ENCODE assay signal across 12 cellular contexts in the genomic region with DNA sequence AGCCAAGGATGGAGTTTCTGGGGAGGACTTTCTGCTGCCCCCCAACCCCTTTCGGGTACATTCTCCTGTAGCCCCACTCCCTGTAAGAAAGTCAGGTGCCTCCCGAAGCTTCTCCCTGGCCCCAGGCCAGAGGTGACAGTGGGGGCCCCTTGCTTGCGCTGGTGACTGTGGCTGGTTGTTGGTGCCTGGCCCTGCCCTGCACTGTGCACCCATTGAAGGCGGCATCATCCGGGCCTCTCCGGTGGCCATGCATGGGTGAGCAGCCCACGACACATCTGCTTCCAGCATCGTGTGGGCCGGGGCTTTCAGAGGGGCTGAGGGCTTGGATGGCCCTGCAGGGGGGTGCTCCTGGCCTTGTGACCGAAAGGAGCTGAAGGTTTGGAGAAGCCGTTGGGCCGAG.
DNase-seq lines count a peak whose midpoint lies in the region; ATAC-seq and TF ChIP-seq lines count a peak whose summit lies in the region.
"Had no signal": no experiment of that assay in that cellular context is flagged by ENCODE, and none has a peak within 500 bp of the region (broad histone marks: within the 10 kb centered on the region; RNA-seq: fewer than 3 reads in every experiment).

No MANE protein-coding gene starts in this region.

- H3K79me2 ChIP-seq in OCI-LY7 (ENCODE audit: insufficient read depth, low read depth, low read length): peaks cover 9% of the 10 kb centered on the region; the same call in 1 of the 2 replicates

- no peak overlapping the region for H3K4me3 Mint-ChIP-seq in T-helper 1 cell treated with Interleukin-12 subunit alpha and Interleukin-12 subunit beta and Interleukin-4 antibody, amounts not matched to agents 30 μg/mL and 1 μg/mL, for 36 hours

- intact Hi-C loops in OCI-LY7 (cut with micrococcal nuclease; ENCODE audit: unreplicated experiment): no loop called here

- DNase-seq in T-helper 1 cell: no peak
- peak; percentile 65 for DNase-seq in OCI-LY7 (ENCODE audit: low spot score)
- no peak for DNase-seq in effector memory CD4-positive, alpha-beta T cell
- DNase-seq in HEK293T (ENCODE audit: extremely low spot score): no peak

- H3K36me3 ChIP-seq in OCI-LY7 (ENCODE audit: insufficient read depth, low read length): peaks cover under 1% of the 10 kb centered on the region; the same call in 1 of the 2 replicates
- H3K36me3 ChIP-seq in effector memory CD4-positive, alpha-beta T cell (ENCODE audit: control insufficient read depth, insufficient read depth, low read length): no peaks in the 10 kb centered on the region

- TF ChIP-seq CTCF in OCI-LY7 (conservative IDR thresholded peaks at IDR 0.05; ENCODE audit: low read length): no peak

- CTCF ChIA-PET in OCI-LY7 (lab: Charles Lee; ENCODE audit: unreplicated experiment) (interaction anchor here (0.6 to 1.3 kb wide), 2 partner anchors 57 to 1297 kb away, joined by 5 to 6 read pairs; no protein-coding TSS in a partner anchor), HEK293T (lab: Yijun Ruan, JAX) (interaction anchor here (0.6 kb wide), 1 partner anchor 138 kb away, joined by 3 read pairs; no protein-coding TSS in a partner anchor)

- H2AFZ ChIP-seq in OCI-LY7 (ENCODE audit: low read length): no peak overlapping the region
- H2AFZ ChIP-seq: parathyroid adenoma had no signal

- H3K27ac ChIP-seq in OCI-LY7 (ENCODE audit: low read depth, low read length, poor library complexity, severe bottlenecking): peak overlapping the region; percentile 95
- peak overlapping the region; percentile 95 for H3K27ac ChIP-seq in effector memory CD4-positive, alpha-beta T cell (ENCODE audit: insufficient read depth, low read length, poor library complexity, severe bottlenecking)
- peak overlapping the region in 14 of 21 experiments; percentile 3 to 97 (median 70) for H3K27ac ChIP-seq in skin epidermis
- H3K27ac ChIP-seq: 22Rv1, parathyroid adenoma, VCaP had no signal

- H4K20me1 ChIP-seq in OCI-LY7 (ENCODE audit: insufficient read depth, low read length): no peaks in the 10 kb centered on the region

- peaks cover 75% of the 10 kb centered on the region for H3K4me1 Mint-ChIP-seq in T-helper 1 cell treated with Interleukin-12 subunit alpha and Interleukin-12 subunit beta and Interleukin-4 antibody, amounts not matched to agents 30 μg/mL and 1 μg/mL, for 36 hours (ENCODE audit: low read depth)

- H3K4me3 ChIP-seq in OCI-LY7 (ENCODE audit: low read depth, low read length, poor library complexity, severe bottlenecking) (peak overlapping the region; percentile 49), skin epidermis (no peak overlapping the region)
- H3K4me3 ChIP-seq in effector memory CD4-positive, alpha-beta T cell (ENCODE audit: insufficient read depth, low read depth, low read length, poor library complexity, severe bottlenecking): peak overlapping the region; percentile 5
- H3K4me3 ChIP-seq: coronary artery had no signal

- H3K4me1 ChIP-seq in OCI-LY7 (ENCODE audit: insufficient read depth, low read length, poor library complexity, severe bottlenecking): peaks cover 97% of the 10 kb centered on the region
- H3K4me1 ChIP-seq in effector memory CD4-positive, alpha-beta T cell (ENCODE audit: control insufficient read depth, insufficient read depth, low read length, poor library complexity, severe bottlenecking): peaks cover 98% of the 10 kb centered on the region

- H3K9me3 Mint-ChIP-seq in T-helper 1 cell treated with Interleukin-12 subunit alpha and Interleukin-12 subunit beta and Interleukin-4 antibody, amounts not matched to agents 30 μg/mL and 1 μg/mL, for 36 hours: no peaks in the 10 kb centered on the region

- POLR2A ChIA-PET in OCI-LY7 (lab: Charles Lee): interaction anchor here (0.6 to 5.6 kb wide), 8 partner anchors 8 to 116 kb away, joined by 3 to 99 read pairs (median 5); no protein-coding TSS in a partner anchor
- POLR2A ChIA-PET in HEK293T (lab: Yijun Ruan, JAX): no interaction called here

- H3K36me3 Mint-ChIP-seq in T-helper 1 cell treated with Interleukin-12 subunit alpha and Interleukin-12 subunit beta and Interleukin-4 antibody, amounts not matched to agents 30 μg/mL and 1 μg/mL, for 36 hours (ENCODE audit: low read depth): peaks cover 24% of the 10 kb centered on the region

- H3K27me3 Mint-ChIP-seq in T-helper 1 cell treated with Interleukin-12 subunit alpha and Interleukin-12 subunit beta and Interleukin-4 antibody, amounts not matched to agents 30 μg/mL and 1 μg/mL, for 36 hours (ENCODE audit: low read depth): no peaks in the 10 kb centered on the region

- no peaks in the 10 kb centered on the region for H3K9me2 ChIP-seq in OCI-LY7 (ENCODE audit: insufficient read depth, low read length)

- BruUV-seq in OCI-LY7 (replicated peaks; lab: Mats Ljungman, UMichigan): no TSS peak

- no peaks in the 10 kb centered on the region for H3K9me3 ChIP-seq in OCI-LY7 (ENCODE audit: low read length)
- H3K9me3 ChIP-seq in effector memory CD4-positive, alpha-beta T cell (ENCODE audit: control insufficient read depth, low read length): no peaks in the 10 kb centered on the region

- H3K27me3 ChIP-seq in effector memory CD4-positive, alpha-beta T cell (replicated peaks; ENCODE audit: control insufficient read depth, insufficient read depth, low read length, poor library complexity, severe bottlenecking): no peaks in the 10 kb centered on the region

- ATAC-seq in HG03520 (IDR thresholded peaks at IDR 0.05; ENCODE audit: unreplicated experiment) (no peak), GM21390 (IDR thresholded peaks at IDR 0.05; ENCODE audit: unreplicated experiment) (no peak)

- peak overlapping the region; percentile 49 for H3K27ac Mint-ChIP-seq in T-helper 1 cell treated with Interleukin-12 subunit alpha and Interleukin-12 subunit beta and Interleukin-4 antibody, amounts not matched to agents 30 μg/mL and 1 μg/mL, for 36 hours

- peak overlapping the region; percentile 74 for H3K4me2 ChIP-seq in OCI-LY7 (ENCODE audit: low read length)

TF ChIP-seq in HEK293T, 16 proteins besides CTCF, POLR2A, EP300 and RAD21:
- no peak for TF ChIP-seq ZNF384 (IDR thresholded peaks at IDR 0.05)
- no peak for TF ChIP-seq SUZ12 (IDR thresholded peaks at IDR 0.05)
- no peak for TF ChIP-seq FOXA1 (IDR thresholded peaks at IDR 0.05)
- TF ChIP-seq, protein P1, sequence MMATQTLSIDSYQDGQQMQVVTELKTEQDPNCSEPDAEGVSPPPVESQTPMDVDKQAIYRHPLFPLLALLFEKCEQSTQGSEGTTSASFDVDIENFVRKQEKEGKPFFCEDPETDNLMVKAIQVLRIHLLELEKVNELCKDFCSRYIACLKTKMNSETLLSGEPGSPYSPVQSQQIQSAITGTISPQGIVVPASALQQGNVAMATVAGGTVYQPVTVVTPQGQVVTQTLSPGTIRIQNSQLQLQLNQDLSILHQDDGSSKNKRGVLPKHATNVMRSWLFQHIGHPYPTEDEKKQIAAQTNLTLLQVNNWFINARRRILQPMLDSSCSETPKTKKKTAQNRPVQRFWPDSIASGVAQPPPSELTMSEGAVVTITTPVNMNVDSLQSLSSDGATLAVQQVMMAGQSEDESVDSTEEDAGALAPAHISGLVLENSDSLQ (IDR thresholded peaks at IDR 0.05): no peak
- no peak for TF ChIP-seq ELF4 (IDR thresholded peaks at IDR 0.05)
- TF ChIP-seq FOXM1 (IDR thresholded peaks at IDR 0.05; ENCODE audit: borderline replicate concordance): no peak
- no peak for TF ChIP-seq NFRKB (IDR thresholded peaks at IDR 0.05)
- no peak for TF ChIP-seq TARDBP (IDR thresholded peaks at IDR 0.05)
- no peak for TF ChIP-seq SP1 (IDR thresholded peaks at IDR 0.05)
- no peak for TF ChIP-seq FOXK2 (IDR thresholded peaks at IDR 0.05)
- TF ChIP-seq L3MBTL2 (conservative IDR thresholded peaks at IDR 0.05): no peak
- TF ChIP-seq CTBP1 (IDR thresholded peaks at IDR 0.05; ENCODE audit: borderline replicate concordance): no peak
- no peak for TF ChIP-seq LEF1 (IDR thresholded peaks at IDR 0.05; ENCODE audit: borderline replicate concordance)
- no peak for TF ChIP-seq BHLHE40 (IDR thresholded peaks at IDR 0.05; ENCODE audit: borderline replicate concordance)
- no peak for TF ChIP-seq ARNT (IDR thresholded peaks at IDR 0.05)
- no peak for TF ChIP-seq HDGF (IDR thresholded peaks at IDR 0.05; ENCODE audit: borderline replicate concordance)

Comparison
In these comparisons a context has a peak if more than half of its experiments do, and no peak if none do; other contexts are left out.
1. H3K4me3 ChIP-seq: peak in OCI-LY7 (single experiment) and effector memory CD4-positive, alpha-beta T cell (single experiment); none in skin epidermis (0 of 7).
2. Peak in every context shown above with its lines, with median percentiles within 50 percentile points of each other: H3K27ac ChIP-seq.